In the genomic region with DNA sequence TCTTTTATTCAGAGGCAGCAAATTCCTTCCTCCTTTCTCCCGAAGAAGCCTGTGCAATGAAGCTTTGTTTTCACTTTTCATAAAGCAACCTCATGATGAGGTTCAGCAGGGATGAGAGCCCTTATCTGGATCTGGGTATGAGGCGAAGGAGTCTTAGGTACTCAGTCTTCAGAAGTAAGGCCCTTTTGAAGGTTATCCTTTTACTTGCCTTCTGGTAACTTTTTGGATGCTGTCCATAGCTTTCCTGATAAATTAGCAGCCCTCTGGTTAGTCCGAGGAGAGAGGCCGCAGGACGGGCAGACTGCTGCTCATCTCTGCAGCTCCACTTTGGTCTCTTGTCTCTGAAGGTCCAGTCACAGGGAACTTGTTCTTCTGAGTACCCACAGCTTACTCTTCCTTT, we compare ENCODE assay signal across 9 cellular contexts. TPM values are rescaled to one million over a fixed set of nuclear protein-coding genes. Genes with fewer than 3 reads are reported as not detected.
DNase-seq lines count a peak whose midpoint lies in the region; ATAC-seq, FAIRE-seq and TF ChIP-seq lines count a peak whose summit lies in the region.
"Had no signal": no experiment of that assay in that cellular context is flagged by ENCODE, and none has a peak within 500 bp of the region (broad histone marks: within the 10 kb centered on the region; RNA-seq: fewer than 3 reads in every experiment).

No MANE protein-coding gene starts in this region.

- H3K9me3 ChIP-seq in lower lobe of right lung, result no peaks in the 10 kb centered on the region
- H3K9me3 ChIP-seq in transverse colon, result no peaks in the 10 kb centered on the region

- H3K27me3 ChIP-seq in brain microvascular endothelial cell (replicated peaks), result no peaks in the 10 kb centered on the region
- H3K27me3 ChIP-seq in lower lobe of right lung (ENCODE audit: low read depth), result no peaks in the 10 kb centered on the region
- no peaks in the 10 kb centered on the region for H3K27me3 ChIP-seq in transverse colon

- TF ChIP-seq EP300 in transverse colon (IDR thresholded peaks at IDR 0.05; ENCODE audit: low read depth), result no peak

- H3K4me3 Mint-ChIP-seq in activated CD8-positive, alpha-beta memory T cell treated with anti-CD3 and anti-CD28 coated beads, Interleukin-2, amount 10 ng/mL, durations not matched to agents 7 days and 5 days, result peak overlapping the region; percentile 88

- peak overlapping the region; percentile 95 for H3K27ac Mint-ChIP-seq in activated CD8-positive, alpha-beta memory T cell treated with anti-CD3 and anti-CD28 coated beads, Interleukin-2, amount 10 ng/mL, durations not matched to agents 7 days and 5 days

- in situ Hi-C loops in brain microvascular endothelial cell (cut with HindIII; ENCODE audit: low pct_ligation_motif_present, low sequenced_read_pairs) (loop anchor here (25.0 kb wide), 1 partner anchor 103 kb away; a partner anchor contains a TSS), transverse colon (cut with MboI; ENCODE audit: low pct_ligation_motif_present in 1 of 4, low pct_unique_long_range_greater_than_20kb in 1 of 4, low sequenced_read_pairs in 3 of 4) (no loop called here)

- no peaks in the 10 kb centered on the region for H3K9me3 Mint-ChIP-seq in activated CD8-positive, alpha-beta memory T cell treated with anti-CD3 and anti-CD28 coated beads, Interleukin-2, amount 10 ng/mL, durations not matched to agents 7 days and 5 days (ENCODE audit: low read depth)

- WGBS in transverse colon (ENCODE audit: low coverage in 1 of 2), 2 donors, result 36 to 45% methylated on average over 4 to 5 of the region's 5 CpGs

- no peak for DNase-seq in activated CD8-positive, alpha-beta memory T cell treated with anti-CD3 and anti-CD28 coated beads, Interleukin-2, amount 10 ng/mL, durations not matched to agents 7 days and 5 days
- no peak for DNase-seq in activated CD8-positive, alpha-beta memory T cell treated with anti-CD3 and anti-CD28 coated beads for 24 hours
- DNase-seq in brain microvascular endothelial cell (no peak), lower lobe of right lung (no peak), transverse colon (no peak), GM12891 (ENCODE audit: insufficient read length, low spot score) (no peak)
- DNase-seq: left cardiac atrium had no signal

- H3K4me1 Mint-ChIP-seq in activated CD8-positive, alpha-beta memory T cell treated with anti-CD3 and anti-CD28 coated beads, Interleukin-2, amount 10 ng/mL, durations not matched to agents 7 days and 5 days, result peaks cover 43% of the 10 kb centered on the region

- H3K36me3 ChIP-seq in brain microvascular endothelial cell (replicated peaks) (no peaks in the 10 kb centered on the region), lower lobe of right lung (peaks cover 8% of the 10 kb centered on the region), transverse colon (no peaks in the 10 kb centered on the region)

- no peak for FAIRE-seq in GM12891 (lab: Jason Lieb, UNC)

- TF ChIP-seq POLR2A in transverse colon (IDR thresholded peaks at IDR 0.05) (no peak), GM12891 (IDR thresholded peaks at IDR 0.05; ENCODE audit: low read depth, low read length) (no peak)

- peak overlapping the region; percentile 79 for H3K27ac ChIP-seq in brain microvascular endothelial cell
- peak overlapping the region; percentile 94 for H3K27ac ChIP-seq in lower lobe of right lung
- peak overlapping the region; percentile 82 to 88 (median 84) for H3K27ac ChIP-seq in transverse colon

- peak overlapping the region; percentile 26 for H3K4me3 ChIP-seq in brain microvascular endothelial cell (ENCODE audit: low read depth, low read length)
- H3K4me3 ChIP-seq in lower lobe of right lung, result peak overlapping the region; percentile 64
- H3K4me3 ChIP-seq in transverse colon, result peak overlapping the region; percentile 15 to 48 (median 27)

- ATAC-seq in activated CD8-positive, alpha-beta memory T cell treated with anti-CD3 and anti-CD28 coated beads, Interleukin-2, amount 10 ng/mL, durations not matched to agents 7 days and 5 days, result peak; percentile 10
- ATAC-seq in lower lobe of right lung (peak; percentile 37 to 59), GM21529 (IDR thresholded peaks at IDR 0.05; ENCODE audit: unreplicated experiment) (no peak), GM19455 (IDR thresholded peaks at IDR 0.05; ENCODE audit: unreplicated experiment) (no peak)

- H3K4me1 ChIP-seq in lower lobe of right lung (peaks cover 42% of the 10 kb centered on the region), transverse colon (peaks cover 0 to 27% (median 5%) of the 10 kb centered on the region in 4 donors)

- peaks cover 42% of the 10 kb centered on the region for H3K36me3 Mint-ChIP-seq in activated CD8-positive, alpha-beta memory T cell treated with anti-CD3 and anti-CD28 coated beads, Interleukin-2, amount 10 ng/mL, durations not matched to agents 7 days and 5 days

- TF ChIP-seq CTCF in brain microvascular endothelial cell (IDR thresholded peaks at IDR 0.05; ENCODE audit: low read depth, low read length, missing control alignments), result no peak
- TF ChIP-seq CTCF in lower lobe of right lung (IDR thresholded peaks at IDR 0.05), result no peak
- TF ChIP-seq CTCF in transverse colon (IDR thresholded peaks at IDR 0.05), result no peak

- H3K27me3 Mint-ChIP-seq in activated CD8-positive, alpha-beta memory T cell treated with anti-CD3 and anti-CD28 coated beads, Interleukin-2, amount 10 ng/mL, durations not matched to agents 7 days and 5 days, result no peaks in the 10 kb centered on the region

- intact Hi-C loops in lower lobe of right lung (cut with DNase I), result no loop called here
- intact Hi-C loops in transverse colon (cut with DNase I; ENCODE audit: low total_unique reads), result no loop called here

- CTCF ChIA-PET in activated CD8-positive, alpha-beta memory T cell treated with anti-CD3 and anti-CD28 coated beads, Interleukin-2, amount 10 ng/mL, durations not matched to agents 7 days and 5 days (lab: Charles Lee), result interaction anchor here (1.2 to 1.5 kb wide), 3 partner anchors 12 to 91 kb away, joined by 3 to 4 read pairs (median 4); a partner anchor contains a TSS

TF ChIP-seq in GM12891, 5 proteins besides CTCF, POLR2A, EP300 and RAD21:
- TF ChIP-seq PAX5 (IDR thresholded peaks at IDR 0.05; ENCODE audit: insufficient read depth, low read length, severe bottlenecking) (no peak), TAF1 (IDR thresholded peaks at IDR 0.05; ENCODE audit: low read depth, low read length) (no peak), POLR2AphosphoS5 (IDR thresholded peaks at IDR 0.05; ENCODE audit: low read depth, low read length) (no peak), SPI1 (IDR thresholded peaks at IDR 0.05; ENCODE audit: low read depth, low read length) (no peak), POU2F2 (IDR thresholded peaks at IDR 0.05; ENCODE audit: low read depth, low read length) (no peak)

RNA-seq across cellular contexts. Expression of a gene that starts 1.1 kb away (rescaled TPM):
- 100 to 1,000 TPM; 139 to 238 TPM for total RNA-seq in activated CD8-positive, alpha-beta memory T cell treated with anti-CD3 and anti-CD28 coated beads, Interleukin-2, amount 10 ng/mL, durations not matched to agents 7 days and 5 days
- total RNA-seq in lower lobe of right lung (224 TPM), transverse colon (10 to 100 TPM in 3 of 4 donors, 1 to 10 TPM in 1; 3.2 to 35.2 (median 21.4) TPM)
- polyA plus RNA-seq in GM12891 (2012; ENCODE audit: low read depth, missing spikeins), result 243 TPM

RNA-seq across cellular contexts. Expression of a gene that starts 5.9 kb away (rescaled TPM):
- 10 to 100 TPM; 25.0 to 35.4 TPM for total RNA-seq in activated CD8-positive, alpha-beta memory T cell treated with anti-CD3 and anti-CD28 coated beads, Interleukin-2, amount 10 ng/mL, durations not matched to agents 7 days and 5 days
- total RNA-seq in lower lobe of right lung (37.1 TPM), transverse colon (10 to 100 TPM; 10.5 to 23.6 (median 16.3) TPM)
- polyA plus RNA-seq in GM12891 (2012; ENCODE audit: low read depth, missing spikeins), result 18.7 TPM

RNA-seq across cellular contexts. Expression of a gene that starts 45.5 kb away (rescaled TPM):
- total RNA-seq in activated CD8-positive, alpha-beta memory T cell treated with anti-CD3 and anti-CD28 coated beads, Interleukin-2, amount 10 ng/mL, durations not matched to agents 7 days and 5 days, result under 1 TPM; 0.28 to 0.41 TPM
- total RNA-seq in lower lobe of right lung (not detected), transverse colon (not detected)
- polyA plus RNA-seq in GM12891 (2012; ENCODE audit: low read depth, missing spikeins), result 0.05 TPM
- total RNA-seq: left cardiac atrium had no signal

Comparison
In these comparisons a context has a peak if more than half of its experiments do, and no peak if none do; other contexts are left out.
1. ATAC-seq: peak in activated CD8-positive, alpha-beta memory T cell treated with anti-CD3 and anti-CD28 coated beads, Interleukin-2, amount 10 ng/mL, durations not matched to agents 7 days and 5 days (single experiment) and lower lobe of right lung (2 of 2); none in GM21529 (single experiment) and GM19455 (single experiment).
2. Peak in every context shown above with its lines, with median percentiles within 50 percentile points of each other: H3K27ac ChIP-seq and H3K4me3 ChIP-seq.